In the genomic region with DNA sequence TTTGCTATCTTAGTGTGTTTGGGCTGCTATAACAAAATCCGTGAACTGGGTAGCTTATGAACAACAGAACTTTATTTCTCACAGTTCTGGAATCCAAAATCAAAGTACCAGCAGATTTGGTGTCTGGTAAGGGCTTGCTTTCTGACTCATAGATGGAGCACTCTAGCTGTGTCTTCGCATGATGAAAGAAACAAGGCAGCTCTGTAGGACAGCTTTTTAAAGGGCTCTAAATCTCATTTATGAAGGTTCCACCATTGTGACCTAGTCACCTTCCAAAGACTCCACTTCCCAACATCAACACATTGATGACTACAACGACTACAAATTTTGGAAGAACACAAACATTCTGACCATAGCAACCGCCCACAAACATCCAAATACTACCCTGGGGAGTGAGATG, we compare ENCODE assay signal across 28 cellular contexts.
DNase-seq lines count a peak whose midpoint lies in the region; ATAC-seq, FAIRE-seq and TF ChIP-seq lines count a peak whose summit lies in the region.
"Had no signal": no experiment of that assay in that cellular context is flagged by ENCODE, and none has a peak within 500 bp of the region (broad histone marks: within the 10 kb centered on the region; RNA-seq: fewer than 3 reads in every experiment).

No MANE protein-coding gene starts in this region.

- no peak overlapping the region for H3K4me2 ChIP-seq in astrocyte (ENCODE audit: low read length)
- no peak overlapping the region for H3K4me2 ChIP-seq in trophoblast cell (ENCODE audit: low read length)
- H3K4me2 ChIP-seq: BLaER1 treated with 17β-estradiol and CSF1 and Interleukin-3, amounts not matched to agents 10 nM and 100 nM had no signal

- no peak overlapping the region for H2BK12ac ChIP-seq in trophoblast cell (ENCODE audit: low read length)

- H3K27ac Mint-ChIP-seq in astrocyte (ENCODE audit: unreplicated experiment): peak overlapping the region; percentile 8
- H3K27ac Mint-ChIP-seq: B cell; CD4-positive, alpha-beta T cell; CD8-positive, alpha-beta T cell had no signal

- H4K12ac ChIP-seq in trophoblast cell (ENCODE audit: low read depth, low read length): no peak overlapping the region

- no peak for TF ChIP-seq CTCF in astrocyte (IDR thresholded peaks at IDR 0.05; ENCODE audit: insufficient read depth, low read depth, low read length)

- no peaks in the 10 kb centered on the region for H3K79me2 ChIP-seq in astrocyte (ENCODE audit: insufficient read depth, low read length)
- no peaks in the 10 kb centered on the region for H3K79me2 ChIP-seq in trophoblast cell (ENCODE audit: control insufficient read depth, insufficient read depth, low read length, poor library complexity)

- H3K27me3 Mint-ChIP-seq in astrocyte (ENCODE audit: low read depth, unreplicated experiment): no peaks in the 10 kb centered on the region

- H3K23ac ChIP-seq in trophoblast cell (ENCODE audit: low read length): no peak overlapping the region

- H3K18ac ChIP-seq in trophoblast cell (ENCODE audit: low read length): no peak overlapping the region

- no peak for FAIRE-seq in astrocyte (lab: Jason Lieb, UNC)
- FAIRE-seq: A204.1, GM12878, GM12892, GM18507 had no signal

- H2AK5ac ChIP-seq in trophoblast cell (ENCODE audit: low read length): no peak overlapping the region

- H4K20me1 ChIP-seq in astrocyte (ENCODE audit: insufficient read depth, low read length): no peaks in the 10 kb centered on the region
- H4K20me1 ChIP-seq: BLaER1 treated with 17β-estradiol and CSF1 and Interleukin-3, amounts not matched to agents 10 nM and 100 nM had no signal

- H2BK120ac ChIP-seq in trophoblast cell (ENCODE audit: insufficient read depth, low read length, poor library complexity): no peak overlapping the region

- no peaks in the 10 kb centered on the region for H3K36me3 Mint-ChIP-seq in astrocyte (ENCODE audit: low read depth, unreplicated experiment)
- H3K36me3 Mint-ChIP-seq: CD8-positive, alpha-beta T cell had no signal

- H3K4me1 ChIP-seq in astrocyte (ENCODE audit: insufficient read depth, low read length) (no peaks in the 10 kb centered on the region), trophoblast cell (ENCODE audit: control insufficient read depth in 1 of 2, insufficient read depth in 2 of 2, low read length in 2 of 2) (no peaks in the 10 kb centered on the region)
- H3K4me1 ChIP-seq: BLaER1 treated with 17β-estradiol and CSF1 and Interleukin-3, amounts not matched to agents 10 nM and 100 nM; Caco-2 had no signal

- H3K27me3 ChIP-seq in astrocyte (ENCODE audit: insufficient read depth, low read length) (no peaks in the 10 kb centered on the region), trophoblast cell (ENCODE audit: insufficient read depth, low read length) (no peaks in the 10 kb centered on the region)
- H3K27me3 ChIP-seq: BLaER1 treated with 17β-estradiol and CSF1 and Interleukin-3, amounts not matched to agents 10 nM and 100 nM had no signal

- H3K4ac ChIP-seq in trophoblast cell (ENCODE audit: low read depth, low read length): no peak overlapping the region

- H3K27ac ChIP-seq in astrocyte (ENCODE audit: low read depth, low read length) (no peak overlapping the region), trophoblast cell (ENCODE audit: low read depth, low read length) (no peak overlapping the region)
- H3K27ac ChIP-seq: BLaER1 treated with 17β-estradiol and CSF1 and Interleukin-3, amounts not matched to agents 10 nM and 100 nM; C4-2B had no signal

- no peak overlapping the region for H3K4me3 ChIP-seq in astrocyte (ENCODE audit: insufficient read depth, low read depth, low read length)
- H3K4me3 ChIP-seq in trophoblast cell (ENCODE audit: low read depth, low read length): no peak overlapping the region
- H3K4me3 ChIP-seq: BLaER1 treated with 17β-estradiol and CSF1 and Interleukin-3, amounts not matched to agents 10 nM and 100 nM; GM12878 had no signal

- peaks cover 5% of the 10 kb centered on the region for H3K9me3 ChIP-seq in astrocyte (ENCODE audit: insufficient read depth, low read depth, low read length)
- no peaks in the 10 kb centered on the region for H3K9me3 ChIP-seq in trophoblast cell (ENCODE audit: insufficient read depth, low read depth, low read length)
- H3K9me3 ChIP-seq: Caco-2 had no signal

- H3K79me1 ChIP-seq in trophoblast cell (ENCODE audit: low read length): no peaks in the 10 kb centered on the region

- H3K4me1 Mint-ChIP-seq in astrocyte (ENCODE audit: low read depth, unreplicated experiment): peaks cover 2% of the 10 kb centered on the region
- H3K4me1 Mint-ChIP-seq: B cell had no signal

- H3K9ac ChIP-seq in astrocyte (ENCODE audit: low read length): no peak overlapping the region
- no peak overlapping the region for H3K9ac ChIP-seq in trophoblast cell (ENCODE audit: low read length)
- H3K9ac ChIP-seq: BLaER1 treated with 17β-estradiol and CSF1 and Interleukin-3, amounts not matched to agents 10 nM and 100 nM had no signal

- H2AFZ ChIP-seq in astrocyte (ENCODE audit: low read depth, low read length) (no peak overlapping the region), trophoblast cell (ENCODE audit: insufficient read depth, low read length, poor library complexity) (no peak overlapping the region)

- H3K9me3 Mint-ChIP-seq in astrocyte (ENCODE audit: unreplicated experiment): no peaks in the 10 kb centered on the region
- H3K9me3 Mint-ChIP-seq: CD4-positive, alpha-beta T cell; CD8-positive, alpha-beta T cell had no signal

- DNase-seq in astrocyte (ENCODE audit: low read depth) (no peak), trophoblast cell (peak; percentile 50 to 89), putamen (ENCODE audit: low spot score) (no peak), NCI-H82 (lab: John Stamatoyannopoulos, UW) (no peak), AML-193 (lab: John Stamatoyannopoulos, UW) (no peak)
- DNase-seq: 8988T; ACHN; Caco-2; Calu3; CD4-positive, alpha-beta T cell; CD8-positive, alpha-beta T cell; DMS 273 treated with DMSO at 0.1 percent for 48 hours; DMS153; DMS53; DMS79; DND-41; EL; GDM1 had no signal

- peak; percentile 8 for ATAC-seq in GM19463 (IDR thresholded peaks at IDR 0.05; ENCODE audit: unreplicated experiment)
- ATAC-seq in HG02678 (IDR thresholded peaks at IDR 0.05; ENCODE audit: unreplicated experiment): peak; percentile 10
- no peak for ATAC-seq in GM18517 (IDR thresholded peaks at IDR 0.05; ENCODE audit: unreplicated experiment)
- ATAC-seq: CD8-positive, alpha-beta T cell; GM12878 had no signal

- no peak overlapping the region for H4K8ac ChIP-seq in trophoblast cell (ENCODE audit: low read depth, low read length)

- H4K91ac ChIP-seq in trophoblast cell (ENCODE audit: low read depth, low read length): no peak overlapping the region

- H3K4me3 Mint-ChIP-seq in astrocyte (ENCODE audit: unreplicated experiment): no peak overlapping the region
- H3K4me3 Mint-ChIP-seq: B cell; CD4-positive, alpha-beta T cell; CD8-positive, alpha-beta T cell had no signal

- H2BK5ac ChIP-seq in trophoblast cell (ENCODE audit: low read depth, low read length, poor library complexity): no peak overlapping the region

- WGBS in trophoblast cell (ENCODE audit: extremely low coverage, insufficient coverage, insufficient read length): no CpG with 5 or more reads among the region's 4 CpGs

- H3K36me3 ChIP-seq in astrocyte (ENCODE audit: insufficient read depth, low read length) (no peaks in the 10 kb centered on the region), trophoblast cell (ENCODE audit: control insufficient read depth in 1 of 2, insufficient read depth in 2 of 2, low read length in 2 of 2) (no peaks in the 10 kb centered on the region)
- H3K36me3 ChIP-seq: BLaER1 treated with 17β-estradiol and CSF1 and Interleukin-3, amounts not matched to agents 10 nM and 100 nM had no signal

- H3K14ac ChIP-seq in trophoblast cell (ENCODE audit: low read length): no peak overlapping the region

Comparison
In these comparisons a context has a peak if more than half of its experiments do, and no peak if none do; other contexts are left out.
1. DNase-seq: peak in trophoblast cell (2 of 2); none in astrocyte (single experiment), putamen (single experiment), NCI-H82 (single experiment) and AML-193 (0 of 2).